ENCODE assay signal across 7 cellular contexts in the genomic region with DNA sequence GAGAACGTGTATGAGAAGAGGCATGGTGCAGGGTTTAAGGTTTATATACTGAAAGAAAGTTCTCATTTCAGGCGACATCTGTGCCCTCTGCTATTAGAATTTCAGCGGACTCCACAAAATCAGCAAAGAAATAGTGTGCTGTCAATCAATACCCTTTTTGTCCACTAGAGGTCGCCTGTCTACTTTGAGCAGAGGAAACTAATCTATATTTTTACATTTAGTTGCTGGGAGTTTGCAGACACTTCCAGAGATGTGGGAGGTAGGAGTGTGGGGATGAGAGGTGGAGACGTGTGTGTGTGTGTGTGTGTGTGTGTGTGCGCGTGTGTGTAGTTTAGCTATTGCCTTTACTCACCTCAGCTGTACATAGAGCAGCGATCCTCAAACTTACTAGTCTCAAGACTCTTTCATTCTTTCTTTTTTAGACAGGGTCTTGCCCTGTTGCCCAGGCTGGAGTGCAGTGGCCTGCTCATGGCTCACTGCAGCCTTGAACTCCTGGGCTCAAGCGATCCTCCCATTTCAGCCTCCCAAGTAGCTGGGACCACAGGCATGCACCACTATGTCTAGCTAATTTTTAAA. TPM values are rescaled to one million over a fixed set of nuclear protein-coding genes. Genes with fewer than 3 reads are reported as not detected.
DNase-seq lines count a peak whose midpoint lies in the region; TF ChIP-seq lines count a peak whose summit lies in the region.

No MANE protein-coding gene starts in this region.

- H3K27ac Mint-ChIP-seq in HFFc6: no peak overlapping the region

- peaks cover 13% of the 10 kb centered on the region for H3K4me1 Mint-ChIP-seq in HFFc6 (ENCODE audit: low read depth)

- DNase-seq in DMS53 (lab: John Stamatoyannopoulos, UW) (peak; percentile 84), HFFc6 (peak; percentile 60), NCI-H82 treated with DMSO at 0.1 percent for 48 hours (lab: John Stamatoyannopoulos, UW; ENCODE audit: unreplicated experiment) (peak; percentile 57), amniotic stem cell (lab: John Stamatoyannopoulos, UW) (peak; percentile 41), inferior parietal cortex (ENCODE audit: extremely low spot score) (peak; percentile 90), ecto neural progenitor cell (ENCODE audit: low spot score) (no peak)
- DNase-seq in stimulated activated naive CD4-positive, alpha-beta T cell treated with Interleukin-2 at 50 U/mL for 16 hours (lab: John Stamatoyannopoulos, UW): peak; percentile 11

- H3K4me3 Mint-ChIP-seq in HFFc6: no peak overlapping the region

- H3K9me3 Mint-ChIP-seq in HFFc6: no peaks in the 10 kb centered on the region

- H3K36me3 Mint-ChIP-seq in HFFc6 (ENCODE audit: low read depth): peaks cover 4% of the 10 kb centered on the region; the same call in 1 of the 2 replicates

- peak; percentile 95 for TF ChIP-seq CTCF in HFFc6 (IDR thresholded peaks at IDR 0.05)

- H3K27me3 Mint-ChIP-seq in HFFc6 (ENCODE audit: insufficient read depth): no peaks in the 10 kb centered on the region; the same call in none of the 2 replicates

RNA-seq across cellular contexts. Expression of a gene that starts 9.7 kb away (rescaled TPM):
- total RNA-seq in HFFc6 (2021; fragmentation: NEBNext Ultra II Directional; extraction: Animal tissue kit (Norgen Biotek cat#: 25700)): 10 to 100 TPM; 12.0 to 16.2 (median 14.0) TPM

RNA-seq across cellular contexts. Expression of a gene that starts 25.2 kb away (rescaled TPM):
- total RNA-seq in HFFc6 (2021; fragmentation: NEBNext Ultra II Directional; extraction: Animal tissue kit (Norgen Biotek cat#: 25700)): under 1 TPM; 0.24 to 0.95 (median 0.35) TPM

RNA-seq across cellular contexts. Expression of a gene that starts 28.1 kb away (rescaled TPM):
- total RNA-seq in HFFc6 (2021; fragmentation: NEBNext Ultra II Directional; extraction: Animal tissue kit (Norgen Biotek cat#: 25700)): 10 to 100 TPM; 20.6 to 30.6 (median 23.8) TPM

RNA-seq across cellular contexts. Expression of a gene that starts 47.6 kb away (rescaled TPM):
- under 1 TPM in 4 of 6 experiments, not detected in 2; 0.03 to 0.14 (median 0.05) TPM for total RNA-seq in HFFc6 (2021; fragmentation: NEBNext Ultra II Directional; extraction: Animal tissue kit (Norgen Biotek cat#: 25700))

RNA-seq across cellular contexts. Expression of a gene that starts 53.4 kb away (rescaled TPM):
- 10 to 100 TPM in 2 of 6 experiments, 1 to 10 TPM in 4; 8.6 to 10.9 (median 9.6) TPM for total RNA-seq in HFFc6 (2021; fragmentation: NEBNext Ultra II Directional; extraction: Animal tissue kit (Norgen Biotek cat#: 25700))
